In the genomic region with DNA sequence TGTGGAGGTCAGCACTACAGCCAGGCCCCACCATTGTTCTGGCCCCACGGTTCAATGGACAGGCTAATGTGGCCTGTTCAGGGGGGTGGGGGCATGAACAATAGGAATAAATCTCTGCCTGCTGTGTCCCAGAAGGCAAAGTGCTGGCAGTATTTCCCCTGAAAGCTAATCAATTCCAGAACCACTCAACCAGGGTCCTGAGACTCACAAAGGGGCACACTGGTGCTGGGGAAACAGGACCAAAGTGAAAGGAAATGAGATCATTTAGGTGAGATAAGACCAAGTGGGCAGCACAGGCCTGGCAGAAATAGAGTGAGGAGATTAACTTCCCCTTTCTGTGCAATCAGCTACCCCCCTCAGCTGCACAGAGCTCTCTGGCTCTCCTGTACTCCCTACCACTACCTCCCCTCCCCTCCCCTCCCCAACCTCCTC, we compare ENCODE assay signal across 10 cellular contexts.
DNase-seq lines count a peak whose midpoint lies in the region; ATAC-seq and TF ChIP-seq lines count a peak whose summit lies in the region.
"Had no signal": no experiment of that assay in that cellular context is flagged by ENCODE, and none has a peak within 500 bp of the region (broad histone marks: within the 10 kb centered on the region; RNA-seq: fewer than 3 reads in every experiment).

No MANE protein-coding gene starts in this region.

- DNase-seq in NB4 (ENCODE audit: low read depth) (peak; percentile 91), kidney glomerular epithelial cell (lab: John Stamatoyannopoulos, UW) (peak; percentile 47), T1000 (lab: John Stamatoyannopoulos, UW) (no peak), NCI-H345 treated with DMSO at 0.1 percent for 48 hours (lab: John Stamatoyannopoulos, UW; ENCODE audit: unreplicated experiment) (no peak), HEK293T (ENCODE audit: extremely low spot score) (no peak)
- DNase-seq: midbrain had no signal

- ATAC-seq in GM18520 (IDR thresholded peaks at IDR 0.05; ENCODE audit: unreplicated experiment), result peak; percentile 32
- ATAC-seq in HG02588 (IDR thresholded peaks at IDR 0.05; ENCODE audit: unreplicated experiment), result peak; percentile 46
- ATAC-seq in HG03025 (IDR thresholded peaks at IDR 0.05; ENCODE audit: low FRiP score, unreplicated experiment), result no peak

- no peak for TF ChIP-seq CTCF in NB4 (IDR thresholded peaks at IDR 0.05; ENCODE audit: low read depth, low read length)

- POLR2A ChIA-PET in HEK293T (lab: Yijun Ruan, JAX), result no interaction called here

- H3K4me3 ChIP-seq in NB4 (ENCODE audit: low read depth, low read length), result no peak overlapping the region
- H3K4me3 ChIP-seq: SJSA1 had no signal

- CTCF ChIA-PET in HEK293T (lab: Yijun Ruan, JAX), result no interaction called here

- TF ChIP-seq POLR2A in NB4 (IDR thresholded peaks at IDR 0.05; ENCODE audit: extremely low read depth, insufficient read length), result no peak

TF ChIP-seq in HEK293T, 16 proteins besides CTCF, POLR2A, EP300 and RAD21:
- TF ChIP-seq BHLHE40 (IDR thresholded peaks at IDR 0.05; ENCODE audit: borderline replicate concordance) (no peak), ARNT (IDR thresholded peaks at IDR 0.05) (no peak), SUZ12 (IDR thresholded peaks at IDR 0.05) (no peak), ZNF384 (IDR thresholded peaks at IDR 0.05) (no peak), TARDBP (IDR thresholded peaks at IDR 0.05) (no peak), FOXA1 (IDR thresholded peaks at IDR 0.05) (no peak)
- TF ChIP-seq, protein P1, sequence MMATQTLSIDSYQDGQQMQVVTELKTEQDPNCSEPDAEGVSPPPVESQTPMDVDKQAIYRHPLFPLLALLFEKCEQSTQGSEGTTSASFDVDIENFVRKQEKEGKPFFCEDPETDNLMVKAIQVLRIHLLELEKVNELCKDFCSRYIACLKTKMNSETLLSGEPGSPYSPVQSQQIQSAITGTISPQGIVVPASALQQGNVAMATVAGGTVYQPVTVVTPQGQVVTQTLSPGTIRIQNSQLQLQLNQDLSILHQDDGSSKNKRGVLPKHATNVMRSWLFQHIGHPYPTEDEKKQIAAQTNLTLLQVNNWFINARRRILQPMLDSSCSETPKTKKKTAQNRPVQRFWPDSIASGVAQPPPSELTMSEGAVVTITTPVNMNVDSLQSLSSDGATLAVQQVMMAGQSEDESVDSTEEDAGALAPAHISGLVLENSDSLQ (IDR thresholded peaks at IDR 0.05), result no peak

Comparison
In these comparisons a context has a peak if more than half of its experiments do, and no peak if none do; other contexts are left out.
1. DNase-seq: peak in NB4 (single experiment) and kidney glomerular epithelial cell (single experiment); none in T1000 (single experiment), NCI-H345 treated with DMSO at 0.1 percent for 48 hours (single experiment) and HEK293T (single experiment).